In the genomic region with DNA sequence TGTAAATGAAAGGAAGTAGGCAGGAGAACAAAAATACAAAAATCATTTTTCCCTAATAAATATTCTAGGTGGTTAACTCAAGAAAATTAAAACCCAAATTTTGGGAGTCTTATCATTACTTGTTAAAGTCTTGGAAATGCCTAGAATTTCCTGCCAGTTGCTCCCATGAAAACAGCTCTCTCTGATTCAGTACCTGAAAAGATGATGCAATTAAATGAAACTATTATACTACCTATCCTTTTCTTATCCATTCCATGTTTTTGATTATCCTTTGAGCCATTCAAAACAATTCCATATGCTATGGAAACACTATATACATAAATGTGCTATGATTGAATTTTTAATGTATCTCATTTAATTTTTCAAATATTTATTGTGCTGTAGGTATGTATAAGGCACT, we compare ENCODE assay signal across 21 cellular contexts. TPM values are rescaled to one million over a fixed set of nuclear protein-coding genes. Genes with fewer than 3 reads are reported as not detected.
DNase-seq lines count a peak whose midpoint lies in the region; FAIRE-seq and TF ChIP-seq lines count a peak whose summit lies in the region.
"Had no signal": no experiment of that assay in that cellular context is flagged by ENCODE, and none has a peak within 500 bp of the region (broad histone marks: within the 10 kb centered on the region; RNA-seq: fewer than 3 reads in every experiment).

No MANE protein-coding gene starts in this region.

- TF ChIP-seq CTCF in 22Rv1 (IDR thresholded peaks at IDR 0.05) (no peak), bronchial epithelial cell (IDR thresholded peaks at IDR 0.05; ENCODE audit: insufficient read depth, low read length, severe bottlenecking) (no peak), kidney (IDR thresholded peaks at IDR 0.05; ENCODE audit: borderline replicate concordance, extremely low read depth, insufficient read depth) (no peak), endothelial cell (IDR thresholded peaks at IDR 0.05; ENCODE audit: unreplicated experiment) (no peak)

- H3K4me3 Mint-ChIP-seq in endothelial cell (ENCODE audit: unreplicated experiment), result no peak overlapping the region
- H3K4me3 Mint-ChIP-seq: CD4-positive, CD25-positive, alpha-beta regulatory T cell had no signal

- H3K9ac ChIP-seq in kidney (ENCODE audit: low read length in 2 of 2), result no peak overlapping the region
- H3K9ac ChIP-seq: GM23248 had no signal

- no peak overlapping the region for H3K27ac Mint-ChIP-seq in endothelial cell (ENCODE audit: unreplicated experiment)
- H3K27ac Mint-ChIP-seq: CD4-positive, CD25-positive, alpha-beta regulatory T cell; CD8-positive, alpha-beta memory T cell had no signal

- H3K36me3 ChIP-seq in bronchial epithelial cell (ENCODE audit: control insufficient read depth, insufficient read depth, low read length), result no peaks in the 10 kb centered on the region
- no peaks in the 10 kb centered on the region for H3K36me3 ChIP-seq in kidney (ENCODE audit: control insufficient read depth in 1 of 2, insufficient read depth in 2 of 2, low read length in 2 of 2)
- H3K36me3 ChIP-seq in effector memory CD4-positive, alpha-beta T cell (ENCODE audit: control insufficient read depth, insufficient read depth, low read length), result no peaks in the 10 kb centered on the region
- H3K36me3 ChIP-seq: BE2C, HAP-1 had no signal

- no peaks in the 10 kb centered on the region for H3K9me3 Mint-ChIP-seq in endothelial cell (ENCODE audit: unreplicated experiment)
- H3K9me3 Mint-ChIP-seq: CD4-positive, CD25-positive, alpha-beta regulatory T cell had no signal

- H3K9me3 ChIP-seq in kidney (ENCODE audit: control insufficient read depth in 1 of 2, low read length in 2 of 2), result no peaks in the 10 kb centered on the region
- H3K9me3 ChIP-seq in effector memory CD4-positive, alpha-beta T cell (ENCODE audit: control insufficient read depth, low read length), result no peaks in the 10 kb centered on the region
- H3K9me3 ChIP-seq: BE2C, HAP-1 had no signal

- no peaks in the 10 kb centered on the region for H3K4me1 Mint-ChIP-seq in endothelial cell (ENCODE audit: unreplicated experiment)
- H3K4me1 Mint-ChIP-seq: CD4-positive, CD25-positive, alpha-beta regulatory T cell; CD8-positive, alpha-beta memory T cell had no signal

- H3K27me3 ChIP-seq in bronchial epithelial cell (ENCODE audit: control insufficient read depth, insufficient read depth, low read length), result no peaks in the 10 kb centered on the region
- H3K27me3 ChIP-seq in effector memory CD4-positive, alpha-beta T cell (replicated peaks; ENCODE audit: control insufficient read depth, insufficient read depth, low read length, poor library complexity, severe bottlenecking), result no peaks in the 10 kb centered on the region
- H3K27me3 ChIP-seq: BE2C had no signal

- no peaks in the 10 kb centered on the region for H3K4me1 ChIP-seq in kidney (ENCODE audit: control insufficient read depth in 1 of 2, insufficient read depth in 1 of 2, low read depth in 1 of 2, low read length in 2 of 2)
- H3K4me1 ChIP-seq in effector memory CD4-positive, alpha-beta T cell (ENCODE audit: control insufficient read depth, insufficient read depth, low read length, poor library complexity, severe bottlenecking), result no peaks in the 10 kb centered on the region
- H3K4me1 ChIP-seq: BE2C had no signal

- H3K4me3 ChIP-seq in bronchial epithelial cell (ENCODE audit: low read depth, low read length) (no peak overlapping the region), kidney (ENCODE audit: low read length in 2 of 2) (no peak overlapping the region)
- no peak overlapping the region for H3K4me3 ChIP-seq in effector memory CD4-positive, alpha-beta T cell (ENCODE audit: insufficient read depth, low read depth, low read length, poor library complexity, severe bottlenecking)
- H3K4me3 ChIP-seq: GM23248, HAP-1 had no signal

- no peaks in the 10 kb centered on the region for H3K36me3 Mint-ChIP-seq in endothelial cell (ENCODE audit: low read depth, unreplicated experiment)
- H3K36me3 Mint-ChIP-seq: CD4-positive, CD25-positive, alpha-beta regulatory T cell; CD8-positive, alpha-beta memory T cell had no signal

- H3K27me3 Mint-ChIP-seq in endothelial cell (ENCODE audit: unreplicated experiment), result no peaks in the 10 kb centered on the region
- H3K27me3 Mint-ChIP-seq: CD4-positive, CD25-positive, alpha-beta regulatory T cell had no signal

- intact Hi-C loops in kidney (cut with DNase I), result no loop called here

- DNase-seq in OCI-M1 (lab: John Stamatoyannopoulos, UW) (peak; percentile 48), bronchial epithelial cell (ENCODE audit: low read depth) (peak; percentile 15), kidney (no peak), NCI-H1436 treated with DMSO at 0.1 percent for 48 hours (lab: John Stamatoyannopoulos, UW) (no peak), endothelial cell (ENCODE audit: low spot score) (no peak)
- no peak for DNase-seq in effector memory CD4-positive, alpha-beta T cell
- DNase-seq: ACHN; BE2C; C1 segment of cervical spinal cord; CD4-positive, CD25-positive, alpha-beta regulatory T cell; CD8-positive, alpha-beta memory T cell; COR-L47; GM23248 had no signal

- no peak for FAIRE-seq in bronchial epithelial cell (lab: Jason Lieb, UNC)
- peak; percentile 53 for FAIRE-seq in kidney (lab: Jason Lieb, UNC)
- FAIRE-seq: D721Med, G401.6, GM12891, HepG2 had no signal

- H3K27ac ChIP-seq in 22Rv1, result peak overlapping the region; percentile 84
- H3K27ac ChIP-seq in kidney (ENCODE audit: low read depth in 2 of 2, low read length in 2 of 2), result no peak overlapping the region
- no peak overlapping the region for H3K27ac ChIP-seq in effector memory CD4-positive, alpha-beta T cell (ENCODE audit: insufficient read depth, low read length, poor library complexity, severe bottlenecking)
- H3K27ac ChIP-seq: GM23248 had no signal

RNA-seq across cellular contexts. Expression of a gene that starts 50.5 kb away (rescaled TPM):
- total RNA-seq in bronchial epithelial cell, result not detected in 2 replicates
- total RNA-seq in kidney, result not detected
- polyA plus RNA-seq in kidney (ENCODE audit: insufficient read depth, low read depth, low replicate concordance), result not detected
- not detected for total RNA-seq in endothelial cell (ENCODE audit: unreplicated experiment)
- total RNA-seq: A172; CD4-positive, CD25-positive, alpha-beta regulatory T cell; CD8-positive, alpha-beta memory T cell; GM23248; H4; HepG2 had no signal
- polyA plus RNA-seq: CD4-positive, CD25-positive, alpha-beta regulatory T cell; CD8-positive, alpha-beta memory T cell; GM23248; HepG2 had no signal

Comparison
In these comparisons a context has a peak if more than half of its experiments do, and no peak if none do; other contexts are left out.
1. DNase-seq: peak in OCI-M1 (single experiment) and bronchial epithelial cell (single experiment); none in kidney (single experiment), effector memory CD4-positive, alpha-beta T cell (0 of 3), NCI-H1436 treated with DMSO at 0.1 percent for 48 hours (single experiment) and endothelial cell (single experiment).